1 cellular context compared by ENCODE assay signal in genomic region chr14:63614964-63615363, GRCh38.
TF ChIP-seq lines count a peak whose summit lies in the region.

No MANE protein-coding gene starts in this region.

TF ChIP-seq in IMR-90, 13 proteins besides CTCF, POLR2A, EP300 and RAD21 (continued from another document):
- TF ChIP-seq MAZ (IDR thresholded peaks at IDR 0.05; ENCODE audit: borderline replicate concordance, low read depth, low read length) (no peak), MXI1 (IDR thresholded peaks at IDR 0.05; ENCODE audit: borderline replicate concordance, low read depth, low read length) (no peak), NFE2L2 (IDR thresholded peaks at IDR 0.05; ENCODE audit: low read depth, low read length) (no peak), MAFK (IDR thresholded peaks at IDR 0.05; ENCODE audit: low read depth, low read length) (no peak), CEBPB (IDR thresholded peaks at IDR 0.05; ENCODE audit: low read depth, low read length) (no peak), RCOR1 (IDR thresholded peaks at IDR 0.05; ENCODE audit: insufficient replicate concordance, low read length) (no peak), SMC3 (IDR thresholded peaks at IDR 0.05; ENCODE audit: low read depth, low read length) (no peak), FOS (IDR thresholded peaks at IDR 0.05; ENCODE audit: low read depth, low read length) (no peak)
